ENCODE assay signal across 1 cellular context in genomic region chr1:29312469-29313466, GRCh38.
TF ChIP-seq lines count a peak whose summit lies in the region.

No MANE protein-coding gene starts in this region.

TF ChIP-seq in A549, 52 proteins besides CTCF, POLR2A, EP300 and RAD21:
- TF ChIP-seq JUNB (IDR thresholded peaks at IDR 0.05) = no peak
- TF ChIP-seq CBX8 (IDR thresholded peaks at IDR 0.05) = no peak
- TF ChIP-seq PHF8 (IDR thresholded peaks at IDR 0.05; ENCODE audit: borderline replicate concordance, low read depth) = no peak
- TF ChIP-seq EHMT2 (IDR thresholded peaks at IDR 0.05; ENCODE audit: low read depth) = no peak
- no peak for TF ChIP-seq HOXB13 (CRISPR knock-in tag; IDR thresholded peaks at IDR 0.05; ENCODE audit: low read depth)
- TF ChIP-seq EHF (CRISPR knock-in tag; IDR thresholded peaks at IDR 0.05) = no peak
- TF ChIP-seq NFE2L2 (conservative IDR thresholded peaks at IDR 0.05; ENCODE audit: low read length) = no peak
- TF ChIP-seq E2F6 (IDR thresholded peaks at IDR 0.05; ENCODE audit: borderline replicate concordance, low read depth) = no peak
